In genomic region chr2:58427572-58428285, GRCh38 we compare ENCODE assay signal across 8 cellular contexts.
DNase-seq lines count a peak whose midpoint lies in the region; ATAC-seq and TF ChIP-seq lines count a peak whose summit lies in the region.

No MANE protein-coding gene starts in this region.

- no peak for TF ChIP-seq RAD21 in SK-N-SH (IDR thresholded peaks at IDR 0.05; ENCODE audit: low read length)
- no peak for TF ChIP-seq RAD21 in neural cell (conservative IDR thresholded peaks at IDR 0.05)

- CTCF ChIA-PET in SK-N-SH (lab: Yijun Ruan, JAX), result interaction anchor here (1.7 kb wide), 1 partner anchor 296 kb away, joined by 5 read pairs; no protein-coding TSS in a partner anchor

- H2AFZ ChIP-seq in SK-N-SH (ENCODE audit: low read depth) (0 out of 2 replicates have a peak overlapping the region, but pooled peaks have one; percentile 82), fibroblast of lung (ENCODE audit: low read length) (no peak overlapping the region), neural cell (ENCODE audit: low read depth, low read length) (peak overlapping the region; percentile 91)

- no peak for TF ChIP-seq CTCF in SK-N-SH (IDR thresholded peaks at IDR 0.05)
- no peak for TF ChIP-seq CTCF in fibroblast of lung (conservative IDR thresholded peaks at IDR 0.05 in 1 of 2, IDR thresholded peaks at IDR 0.05 in 1 of 2; ENCODE audit: low read depth in 1 of 2, low read length in 2 of 2)
- no peak for TF ChIP-seq CTCF in neural cell (IDR thresholded peaks at IDR 0.05; ENCODE audit: poor library complexity, severe bottlenecking)

- H3K4me2 ChIP-seq in SK-N-SH (peak overlapping the region; percentile 83), fibroblast of lung (ENCODE audit: extremely low read depth, insufficient read depth, low read length) (peak overlapping the region; percentile 69), neural cell (ENCODE audit: low read length) (peak overlapping the region; percentile 76)

- H3K79me2 ChIP-seq in SK-N-SH (ENCODE audit: insufficient read depth), result no peaks in the 10 kb centered on the region
- no peaks in the 10 kb centered on the region for H3K79me2 ChIP-seq in fibroblast of lung (ENCODE audit: control insufficient read depth, insufficient read depth, low read length)
- no peaks in the 10 kb centered on the region for H3K79me2 ChIP-seq in neural cell (replicated peaks; ENCODE audit: insufficient read depth, low read length)

- no peaks in the 10 kb centered on the region for H3K9me3 ChIP-seq in SK-N-SH
- H3K9me3 ChIP-seq in fibroblast of lung (ENCODE audit: control insufficient read depth, insufficient read depth, low read depth, low read length), result no peaks in the 10 kb centered on the region
- H3K9me3 ChIP-seq in neural cell (ENCODE audit: low read length), result no peaks in the 10 kb centered on the region

- WGBS in SK-N-SH (ENCODE audit: low lambda C conversion rate), result under 1% methylated on average over 33 of the region's 33 CpGs

- H3K36me3 ChIP-seq in SK-N-SH (replicated peaks in 1 of 2; ENCODE audit: control insufficient read depth in 1 of 2, insufficient read depth in 2 of 2, low read length in 1 of 2) (no peaks in the 10 kb centered on the region), fibroblast of lung (ENCODE audit: control insufficient read depth, insufficient read depth, low read length) (no peaks in the 10 kb centered on the region), neural cell (ENCODE audit: insufficient read depth, low read length) (no peaks in the 10 kb centered on the region)

- ATAC-seq in HG02642 (IDR thresholded peaks at IDR 0.05; ENCODE audit: poor library complexity, unreplicated experiment), result peak; percentile 31
- ATAC-seq in HG02678 (IDR thresholded peaks at IDR 0.05; ENCODE audit: unreplicated experiment), result no peak

- no peaks in the 10 kb centered on the region for H3F3A ChIP-seq in SK-N-SH (replicated peaks; ENCODE audit: insufficient read depth)
- peaks cover 4% of the 10 kb centered on the region for H3F3A ChIP-seq in neural cell (ENCODE audit: insufficient read depth, low read length, poor library complexity, severe bottlenecking)

- H3K9me2 ChIP-seq in SK-N-SH (no peaks in the 10 kb centered on the region), neural cell (ENCODE audit: insufficient read depth, low read length) (no peaks in the 10 kb centered on the region)

- in situ Hi-C loops in Caki2 (cut with HindIII; ENCODE audit: low pct_unique_long_range_greater_than_20kb, low sequenced_read_pairs), result no loop called here

- POLR2A ChIA-PET in SK-N-SH (lab: Yijun Ruan, JAX), result interaction anchor here (1.3 to 1.6 kb wide), 2 partner anchors 9 to 186 kb away, joined by 5 to 7 read pairs; partner anchors contain the start of gene FANCL

- H3K4me1 ChIP-seq in SK-N-SH (ENCODE audit: control insufficient read depth in 1 of 2, insufficient read depth in 2 of 2, low read depth in 1 of 2, low read length in 1 of 2) (no peaks in the 10 kb centered on the region; a peak in 2 of 4 replicates), fibroblast of lung (ENCODE audit: control insufficient read depth, extremely low read depth, insufficient read depth, low read length) (no peaks in the 10 kb centered on the region)

- DNase-seq in Caki2 (ENCODE audit: low read depth) (peak; percentile 37), SK-N-SH (peak; percentile 51), fibroblast of lung (ENCODE audit: low read depth in 2 of 2) (peak; percentile 51 to 60)
- DNase-seq in activated effector memory CD4-positive, alpha-beta T cell treated with anti-CD3 and anti-CD28 coated beads, Interleukin-2, amount 50 U/mL, for 16 hours, result no peak
- DNase-seq in stimulated activated naive CD4-positive, alpha-beta T cell treated with Interleukin-2 at 50 U/mL for 16 hours (lab: John Stamatoyannopoulos, UW), result no peak

- no peak overlapping the region for H3K9ac ChIP-seq in SK-N-SH
- H3K9ac ChIP-seq in fibroblast of lung (ENCODE audit: insufficient read depth, low read length), result no peak overlapping the region
- peak overlapping the region; percentile 91 for H3K9ac ChIP-seq in neural cell (ENCODE audit: low read length)

- peak overlapping the region in 1 of 2 experiments; percentile 51; a peak in 2 of 4 replicates for H3K27ac ChIP-seq in SK-N-SH (ENCODE audit: low read depth in 2 of 2, low read length in 1 of 2)
- no peak overlapping the region for H3K27ac ChIP-seq in fibroblast of lung (ENCODE audit: insufficient read depth, low read length)
- H3K27ac ChIP-seq in neural cell (ENCODE audit: low read length), result peak overlapping the region; percentile 89

- H4K20me1 ChIP-seq in SK-N-SH (ENCODE audit: insufficient read depth) (no peaks in the 10 kb centered on the region), fibroblast of lung (ENCODE audit: control insufficient read depth, extremely low read depth, insufficient read depth, low read length) (no peaks in the 10 kb centered on the region), neural cell (ENCODE audit: insufficient read depth) (no peaks in the 10 kb centered on the region)

- peak overlapping the region; percentile 51 to 55 for H3K4me3 ChIP-seq in SK-N-SH (ENCODE audit: low read depth in 2 of 2, low read length in 1 of 2)
- H3K4me3 ChIP-seq in fibroblast of lung (replicated peaks in 1 of 4; ENCODE audit: control extremely low read depth in 1 of 4, insufficient read depth in 1 of 4, low read depth in 3 of 4, low read length in 4 of 4), result peak overlapping the region; percentile 20 to 60 (median 44)
- peak overlapping the region; percentile 76 for H3K4me3 ChIP-seq in neural cell (ENCODE audit: low read length)

- no peak for TF ChIP-seq EP300 in SK-N-SH (IDR thresholded peaks at IDR 0.05; ENCODE audit: borderline replicate concordance in 1 of 2, low read depth in 1 of 2, low read length in 1 of 2)
- TF ChIP-seq EP300 in neural cell (conservative IDR thresholded peaks at IDR 0.05; ENCODE audit: poor library complexity, severe bottlenecking), result no peak

- H3K27me3 ChIP-seq in SK-N-SH (ENCODE audit: insufficient read depth) (peaks cover 5% of the 10 kb centered on the region; the same call in 1 of the 2 replicates), fibroblast of lung (ENCODE audit: control insufficient read depth, insufficient read depth, low read length) (no peaks in the 10 kb centered on the region), neural cell (ENCODE audit: insufficient read depth, low read depth, low read length) (no peaks in the 10 kb centered on the region)

TF ChIP-seq in SK-N-SH, 30 proteins besides CTCF, POLR2A, EP300 and RAD21 (continues in another document):
- TF ChIP-seq IRF3 (IDR thresholded peaks at IDR 0.05; ENCODE audit: low read depth, low read length) (no peak), MXI1 (IDR thresholded peaks at IDR 0.05; ENCODE audit: low read depth, low read length) (peak; percentile 24; the same call in 1 of the 2 replicates), NRF1 (IDR thresholded peaks at IDR 0.05; ENCODE audit: low read depth, low read length) (no peak)

TF ChIP-seq in neural cell, 6 proteins besides CTCF, POLR2A, EP300 and RAD21:
- TF ChIP-seq REST (IDR thresholded peaks at IDR 0.05; ENCODE audit: borderline replicate concordance), result peak; percentile 76
- TF ChIP-seq EZH2 (IDR thresholded peaks at IDR 0.05; ENCODE audit: borderline replicate concordance, insufficient read depth, low read length, poor library complexity, severe bottlenecking), result no peak
- TF ChIP-seq POLR2AphosphoS5 (IDR thresholded peaks at IDR 0.05), result peak; percentile 16
- TF ChIP-seq MXI1 (conservative IDR thresholded peaks at IDR 0.05; ENCODE audit: poor library complexity, severe bottlenecking), result peak; percentile 27
- no peak for TF ChIP-seq SMC3 (conservative IDR thresholded peaks at IDR 0.05; ENCODE audit: poor library complexity)
- peak; percentile 8 for TF ChIP-seq TAF1 (IDR thresholded peaks at IDR 0.05; ENCODE audit: low read depth)

Comparison
In these comparisons a context has a peak if more than half of its experiments do, and no peak if none do; other contexts are left out.
1. DNase-seq: peak in Caki2 (single experiment), SK-N-SH (single experiment) and fibroblast of lung (2 of 2); none in activated effector memory CD4-positive, alpha-beta T cell treated with anti-CD3 and anti-CD28 coated beads, Interleukin-2, amount 50 U/mL, for 16 hours (single experiment) and stimulated activated naive CD4-positive, alpha-beta T cell treated with Interleukin-2 at 50 U/mL for 16 hours (single experiment).
2. Peak in every context shown above with its lines, with median percentiles within 50 percentile points of each other: H3K4me2 ChIP-seq and H3K4me3 ChIP-seq.